27 cellular contexts compared by ENCODE assay signal in the genomic region with DNA sequence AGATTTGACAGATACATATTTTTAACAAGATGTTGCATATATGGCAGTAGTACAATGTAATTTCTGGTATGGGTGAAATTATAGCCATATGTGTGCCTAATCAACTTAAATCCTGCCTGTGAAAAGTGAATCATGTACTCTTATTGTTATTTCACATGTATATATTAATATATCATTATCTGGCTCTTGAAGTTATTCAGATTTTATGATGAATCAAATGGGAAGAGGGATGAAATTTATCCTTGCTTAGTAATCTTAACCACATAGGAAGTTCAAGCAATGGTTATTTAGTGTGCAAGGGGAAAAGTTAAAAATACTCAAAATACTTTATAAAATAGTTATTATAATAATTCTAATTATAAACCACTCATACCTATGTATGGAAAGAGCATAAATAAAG.
DNase-seq lines count a peak whose midpoint lies in the region; ATAC-seq and TF ChIP-seq lines count a peak whose summit lies in the region.
"Had no signal": no experiment of that assay in that cellular context is flagged by ENCODE, and none has a peak within 500 bp of the region (broad histone marks: within the 10 kb centered on the region; RNA-seq: fewer than 3 reads in every experiment).

No MANE protein-coding gene starts in this region.

- H3K4me1 Mint-ChIP-seq in activated CD8-positive, alpha-beta memory T cell treated with anti-CD3 and anti-CD28 coated beads, Interleukin-2, amount 10 ng/mL, durations not matched to agents 7 days and 5 days: no peaks in the 10 kb centered on the region
- H3K4me1 Mint-ChIP-seq: CD14-positive monocyte; CD8-positive, alpha-beta memory T cell had no signal

- H3K9me3 Mint-ChIP-seq in activated CD8-positive, alpha-beta memory T cell treated with anti-CD3 and anti-CD28 coated beads, Interleukin-2, amount 10 ng/mL, durations not matched to agents 7 days and 5 days (ENCODE audit: low read depth): no peaks in the 10 kb centered on the region

- H3K4me1 ChIP-seq in SK-N-SH (ENCODE audit: control insufficient read depth in 1 of 2, insufficient read depth in 2 of 2, low read depth in 1 of 2, low read length in 1 of 2): peaks cover 18 to 22% of the 10 kb centered on the region in 2 experiments; a peak in 3 of 4 replicates
- H3K4me1 ChIP-seq: SJSA1 had no signal

- no peak for TF ChIP-seq RAD21 in SK-N-SH (IDR thresholded peaks at IDR 0.05; ENCODE audit: low read length)

- no peaks in the 10 kb centered on the region for H3K27me3 Mint-ChIP-seq in activated CD8-positive, alpha-beta memory T cell treated with anti-CD3 and anti-CD28 coated beads, Interleukin-2, amount 10 ng/mL, durations not matched to agents 7 days and 5 days
- H3K27me3 Mint-ChIP-seq: CD8-positive, alpha-beta memory T cell had no signal

- H3F3A ChIP-seq in SK-N-SH (replicated peaks; ENCODE audit: insufficient read depth): peaks cover 7% of the 10 kb centered on the region

- H3K27ac Mint-ChIP-seq in activated CD8-positive, alpha-beta memory T cell treated with anti-CD3 and anti-CD28 coated beads, Interleukin-2, amount 10 ng/mL, durations not matched to agents 7 days and 5 days: no peak overlapping the region
- H3K27ac Mint-ChIP-seq: CD14-positive monocyte; CD8-positive, alpha-beta memory T cell had no signal

- no peak overlapping the region for H3K4me2 ChIP-seq in SK-N-SH

- H3K27ac ChIP-seq in SK-N-SH (ENCODE audit: low read depth in 2 of 2, low read length in 1 of 2) (peak overlapping the region in 1 of 2 experiments; percentile 41; a peak in 2 of 4 replicates), WERI-Rb-1 (peak overlapping the region; percentile 75)
- H3K27ac ChIP-seq: 22Rv1, SJSA1 had no signal

- H3K27me3 ChIP-seq in SK-N-SH (ENCODE audit: insufficient read depth) (no peaks in the 10 kb centered on the region), WERI-Rb-1 (ENCODE audit: insufficient read depth, low read depth, severe bottlenecking) (no peaks in the 10 kb centered on the region)
- H3K27me3 ChIP-seq: BE2C, MG63, SJSA1 had no signal

- H3K9me3 ChIP-seq in SK-N-SH (no peaks in the 10 kb centered on the region), WERI-Rb-1 (ENCODE audit: severe bottlenecking) (no peaks in the 10 kb centered on the region)
- H3K9me3 ChIP-seq: BE2C, MG63, SJSA1 had no signal

- no peak for TF ChIP-seq EP300 in SK-N-SH (IDR thresholded peaks at IDR 0.05; ENCODE audit: borderline replicate concordance in 1 of 2, low read depth in 1 of 2, low read length in 1 of 2)

- no peaks in the 10 kb centered on the region for H4K20me1 ChIP-seq in SK-N-SH (ENCODE audit: insufficient read depth)

- no peak overlapping the region for H3K9ac ChIP-seq in SK-N-SH

- no peak for DNase-seq in SK-N-SH
- no peak for DNase-seq in WERI-Rb-1
- peak; percentile 27 for DNase-seq in iris pigment epithelial cell (ENCODE audit: low read depth)
- no peak for DNase-seq in NCI-H2227 treated with DMSO at 0.1 percent for 48 hours (lab: John Stamatoyannopoulos, UW)
- DNase-seq in activated CD8-positive, alpha-beta memory T cell treated with anti-CD3 and anti-CD28 coated beads, Interleukin-2, amount 10 ng/mL, durations not matched to agents 7 days and 5 days: no peak
- no peak for DNase-seq in SW 1271 (lab: John Stamatoyannopoulos, UW)
- DNase-seq: ACHN; BE2C; CD8-positive, alpha-beta memory T cell; DMS 273 treated with DMSO at 0.1 percent for 48 hours; DMS79; H7; KG1; MG63; NCI-H1105 treated with DMSO at 0.1 percent for 48 hours; NCI-H2029; NCI-H446 treated with DMSO at 0.1 percent for 48 hours; NCI-H526; NCI-H82; NK-92 treated with Interleukin-12 subunit alpha and Interleukin-12 subunit beta, amount 100 ng/mL, for 24 hours; Right ventricle myocardium superior; RPMI8226 had no signal

- CTCF ChIA-PET in SK-N-SH (lab: Yijun Ruan, JAX): no interaction called here
- CTCF ChIA-PET in activated CD8-positive, alpha-beta memory T cell treated with anti-CD3 and anti-CD28 coated beads, Interleukin-2, amount 10 ng/mL, durations not matched to agents 7 days and 5 days (lab: Charles Lee): no interaction called here

- no peak overlapping the region for H3K4me3 Mint-ChIP-seq in activated CD8-positive, alpha-beta memory T cell treated with anti-CD3 and anti-CD28 coated beads, Interleukin-2, amount 10 ng/mL, durations not matched to agents 7 days and 5 days
- H3K4me3 Mint-ChIP-seq: CD14-positive monocyte; CD8-positive, alpha-beta memory T cell had no signal

- no peaks in the 10 kb centered on the region for H3K9me2 ChIP-seq in SK-N-SH

- no peaks in the 10 kb centered on the region for H3K36me3 Mint-ChIP-seq in activated CD8-positive, alpha-beta memory T cell treated with anti-CD3 and anti-CD28 coated beads, Interleukin-2, amount 10 ng/mL, durations not matched to agents 7 days and 5 days
- H3K36me3 Mint-ChIP-seq: CD14-positive monocyte; CD8-positive, alpha-beta memory T cell had no signal

- no peaks in the 10 kb centered on the region for H3K79me2 ChIP-seq in SK-N-SH (ENCODE audit: insufficient read depth)

- ATAC-seq in SK-N-SH treated with all-trans-retinoic acid at 6 μM for 48 hours (no peak), esophagus mucosa (no peak)
- no peak for ATAC-seq in activated CD8-positive, alpha-beta memory T cell treated with anti-CD3 and anti-CD28 coated beads, Interleukin-2, amount 10 ng/mL, durations not matched to agents 7 days and 5 days

- TF ChIP-seq CTCF in SK-N-SH (IDR thresholded peaks at IDR 0.05) (no peak), WERI-Rb-1 (IDR thresholded peaks at IDR 0.05; ENCODE audit: low read depth, low read length) (no peak)

- POLR2A ChIA-PET in SK-N-SH (lab: Yijun Ruan, JAX): no interaction called here

- H3K4me3 ChIP-seq in SK-N-SH (ENCODE audit: low read depth in 2 of 2, low read length in 1 of 2): no peak overlapping the region
- peak overlapping the region; percentile 65 for H3K4me3 ChIP-seq in WERI-Rb-1 (ENCODE audit: low read depth, low read length)
- H3K4me3 ChIP-seq: MG63, SJSA1 had no signal

- no peaks in the 10 kb centered on the region for H3K36me3 ChIP-seq in SK-N-SH (replicated peaks in 1 of 2; ENCODE audit: control insufficient read depth in 1 of 2, insufficient read depth in 2 of 2, low read length in 1 of 2)
- H3K36me3 ChIP-seq in WERI-Rb-1: peaks cover 16% of the 10 kb centered on the region
- H3K36me3 ChIP-seq: BE2C, MG63, SJSA1 had no signal

- H2AFZ ChIP-seq in SK-N-SH (ENCODE audit: low read depth): no peak overlapping the region

TF ChIP-seq in SK-N-SH, 30 proteins besides CTCF, POLR2A, EP300 and RAD21:
- TF ChIP-seq TCF12 (IDR thresholded peaks at IDR 0.05) (0 out of 2 replicates have a peak, but pooled peaks have one; percentile 30), MXI1 (IDR thresholded peaks at IDR 0.05; ENCODE audit: low read depth, low read length) (no peak), RXRA (IDR thresholded peaks at IDR 0.05; ENCODE audit: borderline replicate concordance, low read depth) (no peak), POLR2AphosphoS5 (IDR thresholded peaks at IDR 0.05; ENCODE audit: low read depth, low read length) (no peak)
- TF ChIP-seq, protein P1, sequence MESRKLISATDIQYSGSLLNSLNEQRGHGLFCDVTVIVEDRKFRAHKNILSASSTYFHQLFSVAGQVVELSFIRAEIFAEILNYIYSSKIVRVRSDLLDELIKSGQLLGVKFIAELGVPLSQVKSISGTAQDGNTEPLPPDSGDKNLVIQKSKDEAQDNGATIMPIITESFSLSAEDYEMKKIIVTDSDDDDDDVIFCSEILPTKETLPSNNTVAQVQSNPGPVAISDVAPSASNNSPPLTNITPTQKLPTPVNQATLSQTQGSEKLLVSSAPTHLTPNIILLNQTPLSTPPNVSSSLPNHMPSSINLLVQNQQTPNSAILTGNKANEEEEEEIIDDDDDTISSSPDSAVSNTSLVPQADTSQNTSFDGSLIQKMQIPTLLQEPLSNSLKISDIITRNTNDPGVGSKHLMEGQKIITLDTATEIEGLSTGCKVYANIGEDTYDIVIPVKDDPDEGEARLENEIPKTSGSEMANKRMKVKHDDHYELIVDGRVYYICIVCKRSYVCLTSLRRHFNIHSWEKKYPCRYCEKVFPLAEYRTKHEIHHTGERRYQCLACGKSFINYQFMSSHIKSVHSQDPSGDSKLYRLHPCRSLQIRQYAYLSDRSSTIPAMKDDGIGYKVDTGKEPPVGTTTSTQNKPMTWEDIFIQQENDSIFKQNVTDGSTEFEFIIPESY (IDR thresholded peaks at IDR 0.05; ENCODE audit: borderline replicate concordance, low read depth): no peak

TF ChIP-seq in SK-N-SH treated with all-trans-retinoic acid at 6 μM for 48 hours, 23 proteins besides CTCF, POLR2A, EP300 and RAD21 (continues in another document):
- TF ChIP-seq, protein P2, sequence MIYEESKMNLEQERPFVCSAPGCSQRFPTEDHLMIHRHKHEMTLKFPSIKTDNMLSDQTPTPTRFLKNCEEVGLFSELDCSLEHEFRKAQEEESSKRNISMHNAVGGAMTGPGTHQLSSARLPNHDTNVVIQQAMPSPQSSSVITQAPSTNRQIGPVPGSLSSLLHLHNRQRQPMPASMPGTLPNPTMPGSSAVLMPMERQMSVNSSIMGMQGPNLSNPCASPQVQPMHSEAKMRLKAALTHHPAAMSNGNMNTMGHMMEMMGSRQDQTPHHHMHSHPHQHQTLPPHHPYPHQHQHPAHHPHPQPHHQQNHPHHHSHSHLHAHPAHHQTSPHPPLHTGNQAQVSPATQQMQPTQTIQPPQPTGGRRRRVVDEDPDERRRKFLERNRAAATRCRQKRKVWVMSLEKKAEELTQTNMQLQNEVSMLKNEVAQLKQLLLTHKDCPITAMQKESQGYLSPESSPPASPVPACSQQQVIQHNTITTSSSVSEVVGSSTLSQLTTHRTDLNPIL (CRISPR knock-in tag; IDR thresholded peaks at IDR 0.05; ENCODE audit: low read depth): no peak
- TF ChIP-seq, protein P3, sequence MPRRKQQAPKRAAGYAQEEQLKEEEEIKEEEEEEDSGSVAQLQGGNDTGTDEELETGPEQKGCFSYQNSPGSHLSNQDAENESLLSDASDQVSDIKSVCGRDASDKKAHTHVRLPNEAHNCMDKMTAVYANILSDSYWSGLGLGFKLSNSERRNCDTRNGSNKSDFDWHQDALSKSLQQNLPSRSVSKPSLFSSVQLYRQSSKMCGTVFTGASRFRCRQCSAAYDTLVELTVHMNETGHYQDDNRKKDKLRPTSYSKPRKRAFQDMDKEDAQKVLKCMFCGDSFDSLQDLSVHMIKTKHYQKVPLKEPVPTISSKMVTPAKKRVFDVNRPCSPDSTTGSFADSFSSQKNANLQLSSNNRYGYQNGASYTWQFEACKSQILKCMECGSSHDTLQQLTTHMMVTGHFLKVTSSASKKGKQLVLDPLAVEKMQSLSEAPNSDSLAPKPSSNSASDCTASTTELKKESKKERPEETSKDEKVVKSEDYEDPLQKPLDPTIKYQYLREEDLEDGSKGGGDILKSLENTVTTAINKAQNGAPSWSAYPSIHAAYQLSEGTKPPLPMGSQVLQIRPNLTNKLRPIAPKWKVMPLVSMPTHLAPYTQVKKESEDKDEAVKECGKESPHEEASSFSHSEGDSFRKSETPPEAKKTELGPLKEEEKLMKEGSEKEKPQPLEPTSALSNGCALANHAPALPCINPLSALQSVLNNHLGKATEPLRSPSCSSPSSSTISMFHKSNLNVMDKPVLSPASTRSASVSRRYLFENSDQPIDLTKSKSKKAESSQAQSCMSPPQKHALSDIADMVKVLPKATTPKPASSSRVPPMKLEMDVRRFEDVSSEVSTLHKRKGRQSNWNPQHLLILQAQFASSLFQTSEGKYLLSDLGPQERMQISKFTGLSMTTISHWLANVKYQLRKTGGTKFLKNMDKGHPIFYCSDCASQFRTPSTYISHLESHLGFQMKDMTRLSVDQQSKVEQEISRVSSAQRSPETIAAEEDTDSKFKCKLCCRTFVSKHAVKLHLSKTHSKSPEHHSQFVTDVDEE (CRISPR knock-in tag; IDR thresholded peaks at IDR 0.05): no peak
